Comparison of ENCODE assay signal across 1 cellular context in the genomic region with DNA sequence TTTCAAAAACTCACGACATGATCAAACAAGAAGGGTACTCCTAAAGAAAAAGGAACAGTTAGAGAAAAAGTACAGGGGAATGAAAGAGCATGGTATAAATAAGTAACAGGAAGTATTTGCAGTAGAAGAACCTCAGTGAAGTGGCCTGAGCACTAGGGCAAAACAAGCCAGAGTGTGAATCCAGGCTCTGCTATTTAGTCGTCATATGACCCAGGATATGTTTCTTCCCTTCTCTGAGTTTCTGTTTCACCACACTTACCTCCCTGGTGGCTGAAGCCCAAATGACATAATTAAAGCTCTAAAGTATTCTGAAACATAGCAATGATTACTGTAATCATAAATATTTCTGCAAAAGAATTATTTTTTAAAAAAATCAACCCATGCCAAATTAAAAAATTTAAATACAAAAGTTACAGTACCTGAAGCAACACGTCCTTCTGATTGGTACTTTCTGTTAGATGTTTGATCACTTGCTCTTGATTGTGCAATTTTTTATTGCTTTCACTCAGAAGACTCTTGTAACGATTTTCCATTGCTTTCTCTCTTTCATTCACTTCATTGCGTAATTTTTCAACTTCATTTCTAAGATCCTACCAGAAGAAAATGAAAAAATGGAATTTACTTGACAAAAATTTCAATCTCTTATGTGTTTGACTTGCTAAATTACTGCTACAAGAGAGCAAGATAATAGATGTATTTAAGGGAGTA.
TF ChIP-seq lines count a peak whose summit lies in the region.

No MANE protein-coding gene starts in this region.

TF ChIP-seq in WTC11, 78 proteins besides CTCF, POLR2A, EP300 and RAD21 (continued from another document):
- no peak for TF ChIP-seq AFF4 (CRISPR knock-in tag; IDR thresholded peaks at IDR 0.05; ENCODE audit: borderline replicate concordance)
TF ChIP-seq in WTC11: peak in this region for 0.
